ENCODE assay signal across 12 cellular contexts in the genomic region with DNA sequence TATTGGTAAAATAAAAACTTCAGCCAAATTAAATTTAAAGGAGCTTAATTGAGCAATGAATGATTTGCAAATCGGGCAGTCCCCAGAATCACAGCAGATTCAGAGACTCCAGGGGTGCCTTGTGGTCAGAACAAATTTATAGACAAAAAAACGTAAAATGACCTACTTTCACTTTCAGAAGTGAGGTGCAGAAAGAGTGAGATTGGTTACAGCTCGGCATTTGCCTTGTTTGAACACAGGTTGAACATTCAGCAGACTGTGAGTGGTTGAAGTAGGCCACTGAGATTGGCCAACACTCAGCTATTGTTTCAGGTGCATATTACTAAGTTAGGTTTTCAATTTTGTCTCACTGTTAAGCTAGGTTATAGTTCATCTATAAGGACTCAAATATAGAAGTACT.
DNase-seq lines count a peak whose midpoint lies in the region; TF ChIP-seq lines count a peak whose summit lies in the region.
"Had no signal": no experiment of that assay in that cellular context is flagged by ENCODE, and none has a peak within 500 bp of the region (broad histone marks: within the 10 kb centered on the region; RNA-seq: fewer than 3 reads in every experiment).

No MANE protein-coding gene starts in this region.

- no peak overlapping the region for H2AFZ ChIP-seq in ACC112 (ENCODE audit: low read length, unreplicated experiment)
- H2AFZ ChIP-seq in Loucy (ENCODE audit: low read length), result no peak overlapping the region
- H2AFZ ChIP-seq: parathyroid adenoma had no signal

- H3K27me3 Mint-ChIP-seq in activated T-helper 1 cell treated with anti-CD3 and anti-CD28 coated beads, Interleukin-12 subunit alpha, Interleukin-12 subunit beta, Interleukin-2, Interleukin-4 antibody, amounts not matched to agents 30 ng/mL and 10 ng/mL and 1 ng/mL, durations not matched to agents 14 hours and 24 hours and 36 hours (ENCODE audit: insufficient read depth), result no peaks in the 10 kb centered on the region

- no peaks in the 10 kb centered on the region for H3K36me3 Mint-ChIP-seq in activated T-helper 1 cell treated with anti-CD3 and anti-CD28 coated beads, Interleukin-12 subunit alpha, Interleukin-12 subunit beta, Interleukin-2, Interleukin-4 antibody, amounts not matched to agents 30 ng/mL and 10 ng/mL and 1 ng/mL, durations not matched to agents 14 hours and 24 hours and 36 hours (ENCODE audit: low read depth)

- WGBS in spleen, 5 donors, result 31 to 45% (median 42%) methylated on average over 3 of the region's 3 CpGs

- no peaks in the 10 kb centered on the region for H4K20me1 ChIP-seq in Loucy (ENCODE audit: insufficient read depth, low read length, poor library complexity, severe bottlenecking)

- H3K9me3 ChIP-seq in Loucy (ENCODE audit: insufficient read depth, low read depth, low read length), result 0 out of 2 replicates have a peak, but pooled peaks cover 4% of the 10 kb centered on the region
- H3K9me3 ChIP-seq in mucosa of stomach (ENCODE audit: control insufficient read depth, low read length), result no peaks in the 10 kb centered on the region
- peaks cover 0 to 26% (median 15%) of the 10 kb centered on the region in 8 donors for H3K9me3 ChIP-seq in spleen

- intact Hi-C loops in spleen (cut with DNase I; ENCODE audit: low total_unique reads), result no loop called here
- intact Hi-C loops in activated T-helper 1 cell treated with anti-CD3 and anti-CD28 coated beads, Interleukin-12 subunit alpha, Interleukin-12 subunit beta, Interleukin-2, Interleukin-4 antibody, amounts not matched to agents 30 ng/mL and 10 ng/mL and 1 ng/mL, durations not matched to agents 14 hours and 24 hours and 36 hours (cut with micrococcal nuclease), result no loop called here

- H3K27me3 ChIP-seq in ACC112 (ENCODE audit: insufficient read depth, low read length) (no peaks in the 10 kb centered on the region), Loucy (ENCODE audit: insufficient read depth, low read length, poor library complexity, severe bottlenecking) (no peaks in the 10 kb centered on the region), mucosa of stomach (ENCODE audit: control insufficient read depth, insufficient read depth, low read length) (no peaks in the 10 kb centered on the region), spleen (replicated peaks in 1 of 7) (no peaks in the 10 kb centered on the region)

- no peaks in the 10 kb centered on the region for H3F3A ChIP-seq in Loucy (ENCODE audit: low read depth)

- TF ChIP-seq POLR2A in spleen (IDR thresholded peaks at IDR 0.05), result no peak

- H3K4me2 ChIP-seq in Loucy (ENCODE audit: low read depth, low read length, poor library complexity, severe bottlenecking), result peak overlapping the region; percentile 46

- H3K79me2 ChIP-seq in ACC112 (ENCODE audit: control insufficient read depth, insufficient read depth, low read length, unreplicated experiment) (peaks cover 23% of the 10 kb centered on the region), Loucy (ENCODE audit: insufficient read depth, low read length) (no peaks in the 10 kb centered on the region)
- H3K79me2 ChIP-seq: parathyroid adenoma had no signal

- H3K4me3 Mint-ChIP-seq in activated T-helper 1 cell treated with anti-CD3 and anti-CD28 coated beads, Interleukin-12 subunit alpha, Interleukin-12 subunit beta, Interleukin-2, Interleukin-4 antibody, amounts not matched to agents 30 ng/mL and 10 ng/mL and 1 ng/mL, durations not matched to agents 14 hours and 24 hours and 36 hours, result no peak overlapping the region

- no peak for TF ChIP-seq CTCF in Loucy (conservative IDR thresholded peaks at IDR 0.05; ENCODE audit: low read length)
- TF ChIP-seq CTCF in choroid plexus epithelial cell (conservative IDR thresholded peaks at IDR 0.05; ENCODE audit: low read depth, low read length), result no peak
- no peak for TF ChIP-seq CTCF in spleen (IDR thresholded peaks at IDR 0.05 in 8 of 11, conservative IDR thresholded peaks at IDR 0.05 in 3 of 11)

- H3K27ac Mint-ChIP-seq in activated T-helper 1 cell treated with anti-CD3 and anti-CD28 coated beads, Interleukin-12 subunit alpha, Interleukin-12 subunit beta, Interleukin-2, Interleukin-4 antibody, amounts not matched to agents 30 ng/mL and 10 ng/mL and 1 ng/mL, durations not matched to agents 14 hours and 24 hours and 36 hours, result no peak overlapping the region

- DNase-seq in choroid plexus epithelial cell (ENCODE audit: low read depth) (peak; percentile 78), spleen (no peak), middle frontal gyrus (ENCODE audit: extremely low spot score, low spot score) (no peak)
- DNase-seq in activated effector memory CD4-positive, alpha-beta T cell treated with Interleukin-2 at 50 U/mL for 16 hours, result no peak
- no peak for DNase-seq in activated T-helper 1 cell treated with anti-CD3 and anti-CD28 coated beads, Interleukin-12 subunit alpha, Interleukin-12 subunit beta, Interleukin-2, Interleukin-4 antibody, amounts not matched to agents 30 ng/mL and 10 ng/mL and 1 ng/mL, durations not matched to agents 14 hours and 24 hours and 36 hours (ENCODE audit: low spot score)
- DNase-seq: activated gamma-delta T cell treated with Interleukin-2 at 50 U/mL for 16 hours, C1 segment of cervical spinal cord, NCI-H446 had no signal

- peaks cover 20% of the 10 kb centered on the region for H3K4me1 ChIP-seq in ACC112 (ENCODE audit: control insufficient read depth, insufficient read depth, low read length, unreplicated experiment)
- H3K4me1 ChIP-seq in Loucy (ENCODE audit: insufficient read depth, low read length, poor library complexity, severe bottlenecking), result no peaks in the 10 kb centered on the region
- no peaks in the 10 kb centered on the region for H3K4me1 ChIP-seq in mucosa of stomach (ENCODE audit: control insufficient read depth, insufficient read depth, low read length)
- peaks cover 0 to 7% (median 0%) of the 10 kb centered on the region in 6 donors for H3K4me1 ChIP-seq in spleen
- H3K4me1 ChIP-seq: parathyroid adenoma had no signal

- H3K36me3 ChIP-seq in ACC112 (ENCODE audit: insufficient read depth, low read length), result peaks cover 9% of the 10 kb centered on the region
- no peaks in the 10 kb centered on the region for H3K36me3 ChIP-seq in Loucy (ENCODE audit: insufficient read depth, low read length)
- H3K36me3 ChIP-seq in mucosa of stomach (ENCODE audit: control insufficient read depth, insufficient read depth, low read length), result no peaks in the 10 kb centered on the region
- no peaks in the 10 kb centered on the region for H3K36me3 ChIP-seq in spleen

- peaks cover 5% of the 10 kb centered on the region for H3K9me3 Mint-ChIP-seq in activated T-helper 1 cell treated with anti-CD3 and anti-CD28 coated beads, Interleukin-12 subunit alpha, Interleukin-12 subunit beta, Interleukin-2, Interleukin-4 antibody, amounts not matched to agents 30 ng/mL and 10 ng/mL and 1 ng/mL, durations not matched to agents 14 hours and 24 hours and 36 hours

- H3K4me1 Mint-ChIP-seq in activated T-helper 1 cell treated with anti-CD3 and anti-CD28 coated beads, Interleukin-12 subunit alpha, Interleukin-12 subunit beta, Interleukin-2, Interleukin-4 antibody, amounts not matched to agents 30 ng/mL and 10 ng/mL and 1 ng/mL, durations not matched to agents 14 hours and 24 hours and 36 hours (ENCODE audit: low read depth), result no peaks in the 10 kb centered on the region

- H3K27ac ChIP-seq in ACC112 (ENCODE audit: low read depth, low read length) (peak overlapping the region; percentile 59), spleen (no peak overlapping the region)
- H3K27ac ChIP-seq: parathyroid adenoma had no signal

- peak overlapping the region; percentile 67 for H3K4me3 ChIP-seq in ACC112 (ENCODE audit: low read depth, low read length)
- H3K4me3 ChIP-seq in Loucy (ENCODE audit: low read length, poor library complexity, severe bottlenecking), result peak overlapping the region; percentile 42
- no peak overlapping the region for H3K4me3 ChIP-seq in choroid plexus epithelial cell (ENCODE audit: low read depth, low read length)
- H3K4me3 ChIP-seq in mucosa of stomach (ENCODE audit: low read length), result no peak overlapping the region
- H3K4me3 ChIP-seq in spleen, result no peak overlapping the region

- H3K9me2 ChIP-seq in Loucy (replicated peaks; ENCODE audit: low read depth, low read length), result no peaks in the 10 kb centered on the region

- H3K9ac ChIP-seq in Loucy (ENCODE audit: low read depth, low read length, poor library complexity, severe bottlenecking), result no peak overlapping the region
- H3K9ac ChIP-seq in mucosa of stomach (ENCODE audit: low read length), result peak overlapping the region; percentile 42
- H3K9ac ChIP-seq: parathyroid adenoma had no signal

Comparison
In these comparisons a context has a peak if more than half of its experiments do, and no peak if none do; other contexts are left out.
1. H3K4me3 ChIP-seq: peak in ACC112 (single experiment) and Loucy (single experiment); none in choroid plexus epithelial cell (single experiment), mucosa of stomach (single experiment) and spleen (0 of 8).